In genomic region chr12:51905507-51906438, GRCh38 we compare ENCODE assay signal across 1 cellular context.
TF ChIP-seq lines count a peak whose summit lies in the region.

No MANE protein-coding gene starts in this region.

TF ChIP-seq in K562, 482 proteins besides CTCF, POLR2A, EP300 and RAD21 (continued from another document and continues in another):
- TF ChIP-seq CGGBP1 (CRISPR knock-in tag; IDR thresholded peaks at IDR 0.05) = no peak
- TF ChIP-seq SRSF3 (IDR thresholded peaks at IDR 0.05; ENCODE audit: insufficient read depth, low read length) = no peak
- no peak for TF ChIP-seq ZNF583 (CRISPR knock-in tag; IDR thresholded peaks at IDR 0.05)
- 0 out of 2 replicates have a peak, but pooled peaks have one; percentile 34 for TF ChIP-seq PML (IDR thresholded peaks at IDR 0.05; ENCODE audit: low read length)
- TF ChIP-seq ZNF444 (CRISPR knock-in tag; IDR thresholded peaks at IDR 0.05) = peak; percentile 58; the same call in 1 of the 2 replicates
- TF ChIP-seq HNRNPLL (IDR thresholded peaks at IDR 0.05; ENCODE audit: low read depth, low read length, poor library complexity, severe bottlenecking) = no peak
- TF ChIP-seq TFAM (CRISPR knock-in tag; conservative IDR thresholded peaks at IDR 0.05) = no peak
- peak; percentile 83 for TF ChIP-seq NCOR1 (IDR thresholded peaks at IDR 0.05)
- TF ChIP-seq SNIP1 (IDR thresholded peaks at IDR 0.05; ENCODE audit: low read depth) = no peak
- TF ChIP-seq HOMEZ (CRISPR knock-in tag; IDR thresholded peaks at IDR 0.05) = no peak
- no peak for TF ChIP-seq ZFP1 (CRISPR knock-in tag; IDR thresholded peaks at IDR 0.05)
- TF ChIP-seq ZNF639 (CRISPR knock-in tag; conservative IDR thresholded peaks at IDR 0.05 in 1 of 2, IDR thresholded peaks at IDR 0.05 in 1 of 2) = peak in 1 of 2 experiments; percentile 61; a peak in 1 of 4 replicates
- TF ChIP-seq SMARCE1 (IDR thresholded peaks at IDR 0.05) = no peak; the same call in 1 of the 2 replicates
- 0 out of 2 replicates have a peak, but pooled peaks have one; percentile 42 for TF ChIP-seq ETS1 (conservative IDR thresholded peaks at IDR 0.05; ENCODE audit: control insufficient read depth, low read depth, low read length)
- no peak for TF ChIP-seq HBP1 (CRISPR knock-in tag; IDR thresholded peaks at IDR 0.05)
- TF ChIP-seq MAFF (IDR thresholded peaks at IDR 0.05; ENCODE audit: low read length) = peak; percentile 37; the same call in 1 of the 2 replicates
- TF ChIP-seq ARID2 (IDR thresholded peaks at IDR 0.05) = 0 out of 2 replicates have a peak, but pooled peaks have one; percentile 24
- no peak for TF ChIP-seq GATAD2A (IDR thresholded peaks at IDR 0.05)
- TF ChIP-seq ZNF165 (CRISPR knock-in tag; IDR thresholded peaks at IDR 0.05; ENCODE audit: borderline replicate concordance) = no peak
- no peak for TF ChIP-seq IRF9 (tag; IDR thresholded peaks at IDR 0.05)
- no peak for TF ChIP-seq HDAC6 (IDR thresholded peaks at IDR 0.05; ENCODE audit: low read depth, low read length)
- no peak for TF ChIP-seq DLX4 (CRISPR knock-in tag; IDR thresholded peaks at IDR 0.05)
- TF ChIP-seq NELFE (IDR thresholded peaks at IDR 0.05; ENCODE audit: insufficient read depth, insufficient read length) = no peak
- TF ChIP-seq ZNF143 (CRISPR knock-in tag; IDR thresholded peaks at IDR 0.05) = no peak
- TF ChIP-seq KAT2B (IDR thresholded peaks at IDR 0.05; ENCODE audit: low read depth, low read length) = no peak
- peak; percentile 66 for TF ChIP-seq KDM5B (IDR thresholded peaks at IDR 0.05; ENCODE audit: insufficient replicate concordance, low read depth, low read length)
- TF ChIP-seq ZNF717 (CRISPR knock-in tag; IDR thresholded peaks at IDR 0.05) = no peak
- TF ChIP-seq SMARCA5 (IDR thresholded peaks at IDR 0.05) = 0 out of 2 replicates have a peak, but pooled peaks have one; percentile 21
- TF ChIP-seq RFX7 (CRISPR knock-in tag; IDR thresholded peaks at IDR 0.05) = no peak
- no peak for TF ChIP-seq ZNF695 (CRISPR knock-in tag; IDR thresholded peaks at IDR 0.05)
- no peak; the same call in 1 of the 2 replicates for TF ChIP-seq ZBTB2 (IDR thresholded peaks at IDR 0.05)
- TF ChIP-seq NCOA4 (IDR thresholded peaks at IDR 0.05; ENCODE audit: partially characterized antibody) = no peak
- no peak for TF ChIP-seq CBX8 (IDR thresholded peaks at IDR 0.05; ENCODE audit: borderline replicate concordance, extremely low read depth, low read depth, low read length, poor library complexity, severe bottlenecking)
- no peak for TF ChIP-seq CUX1 (CRISPR knock-in tag; IDR thresholded peaks at IDR 0.05)
- no peak for TF ChIP-seq CREB3 (tag; conservative IDR thresholded peaks at IDR 0.05; ENCODE audit: low read depth)
- no peak for TF ChIP-seq ZNF431 (CRISPR knock-in tag; IDR thresholded peaks at IDR 0.05)
- TF ChIP-seq BCLAF1 (IDR thresholded peaks at IDR 0.05; ENCODE audit: borderline replicate concordance in 1 of 2, control insufficient read depth in 1 of 2, low read depth in 2 of 2, low read length in 1 of 2) = no peak
- no peak for TF ChIP-seq SMAD2 (IDR thresholded peaks at IDR 0.05; ENCODE audit: low read depth, low read length)
- no peak for TF ChIP-seq CTCFL (IDR thresholded peaks at IDR 0.05; ENCODE audit: borderline replicate concordance, insufficient read depth, low read depth, low read length, poor library complexity, severe bottlenecking)
- no peak for TF ChIP-seq PTRF (tag; IDR thresholded peaks at IDR 0.05)
- TF ChIP-seq KDM1A (IDR thresholded peaks at IDR 0.05) = peak; percentile 38 to 76; a peak in 3 of 4 replicates
- no peak for TF ChIP-seq CBFB (CRISPR knock-in tag; IDR thresholded peaks at IDR 0.05)
